ENCODE assay signal across 9 cellular contexts in genomic region chr20:49603209-49603627, GRCh38. TPM values are rescaled to one million over a fixed set of nuclear protein-coding genes. Genes with fewer than 3 reads are reported as not detected.
DNase-seq lines count a peak whose midpoint lies in the region; ATAC-seq, FAIRE-seq and TF ChIP-seq lines count a peak whose summit lies in the region.
"Had no signal": no experiment of that assay in that cellular context is flagged by ENCODE, and none has a peak within 500 bp of the region (broad histone marks: within the 10 kb centered on the region; RNA-seq: fewer than 3 reads in every experiment).

No MANE protein-coding gene starts in this region.

- H3K36me3 ChIP-seq in SJCRH30 (no peaks in the 10 kb centered on the region), gastroesophageal sphincter (no peaks in the 10 kb centered on the region), tibial artery (no peaks in the 10 kb centered on the region)

- no peaks in the 10 kb centered on the region; the same call in 1 of the 2 replicates for H3K9me3 ChIP-seq in SJCRH30 (replicated peaks)
- H3K9me3 ChIP-seq in gastroesophageal sphincter: no peaks in the 10 kb centered on the region
- H3K9me3 ChIP-seq in tibial artery: no peaks in the 10 kb centered on the region

- no peak for FAIRE-seq in D721Med (lab: Jason Lieb, UNC)

- POLR2A ChIA-PET in activated CD8-positive, alpha-beta T cell treated with anti-CD3 and anti-CD28 coated beads for 36 hours (lab: Charles Lee): interaction anchor here (0.6 kb wide), 1 partner anchor 62 kb away, joined by 3 read pairs; no protein-coding TSS in a partner anchor
- POLR2A ChIA-PET in activated CD8-positive, alpha-beta T cell treated with anti-CD3 and anti-CD28 coated beads, Interleukin-2, amount 10 ng/mL, durations not matched to agents 7 days and 5 days (lab: Charles Lee): interaction anchor here (1.1 kb wide), 1 partner anchor 58 kb away, joined by 4 read pairs; no protein-coding TSS in a partner anchor

- WGBS in gastroesophageal sphincter (ENCODE audit: low coverage in 1 of 2), 2 donors: 63 to 73% methylated on average over 5 to 10 of the region's 11 CpGs

- intact Hi-C loops in activated CD8-positive, alpha-beta T cell treated with anti-CD3 and anti-CD28 coated beads for 36 hours (cut with micrococcal nuclease): loop anchor here (2.0 to 10.0 kb wide), 2 partner anchors 60 to 268 kb away; no protein-coding TSS in a partner anchor
- intact Hi-C loops in tibial artery (cut with DNase I; ENCODE audit: low total_unique reads): no loop called here

- H3K4me3 Mint-ChIP-seq in activated CD8-positive, alpha-beta T cell treated with anti-CD3 and anti-CD28 coated beads for 36 hours: no peak overlapping the region
- no peak overlapping the region for H3K4me3 Mint-ChIP-seq in activated CD8-positive, alpha-beta T cell treated with anti-CD3 and anti-CD28 coated beads, Interleukin-2, amount 10 ng/mL, durations not matched to agents 7 days and 5 days

- H3K4me3 ChIP-seq in SJCRH30 (no peak overlapping the region), gastroesophageal sphincter (no peak overlapping the region), tibial artery (no peak overlapping the region)

- peaks cover 20% of the 10 kb centered on the region for H3K4me1 ChIP-seq in SJCRH30
- peaks cover 0 to 19% (median 0%) of the 10 kb centered on the region in 3 donors for H3K4me1 ChIP-seq in gastroesophageal sphincter
- peaks cover 0 to 40% (median 27%) of the 10 kb centered on the region in 4 donors for H3K4me1 ChIP-seq in tibial artery

- TF ChIP-seq EP300 in gastroesophageal sphincter (IDR thresholded peaks at IDR 0.05): no peak

- CTCF ChIA-PET in activated CD8-positive, alpha-beta T cell treated with anti-CD3 and anti-CD28 coated beads for 36 hours (lab: Charles Lee): interaction anchor here (0.6 to 10.5 kb wide), 7 partner anchors 13 to 243 kb away, joined by 3 to 438 read pairs (median 3); no protein-coding TSS in a partner anchor
- CTCF ChIA-PET in activated CD8-positive, alpha-beta T cell treated with anti-CD3 and anti-CD28 coated beads, Interleukin-2, amount 10 ng/mL, durations not matched to agents 7 days and 5 days (lab: Charles Lee): interaction anchor here (1.1 to 15.3 kb wide), 6 partner anchors 9 to 118 kb away, joined by 3 to 459 read pairs (median 4); no protein-coding TSS in a partner anchor

- peak overlapping the region; percentile 30 for H3K27ac Mint-ChIP-seq in activated CD8-positive, alpha-beta T cell treated with anti-CD3 and anti-CD28 coated beads for 36 hours
- no peak overlapping the region for H3K27ac Mint-ChIP-seq in activated CD8-positive, alpha-beta T cell treated with anti-CD3 and anti-CD28 coated beads, Interleukin-2, amount 10 ng/mL, durations not matched to agents 7 days and 5 days
- H3K27ac Mint-ChIP-seq: activated naive CD4-positive, alpha-beta T cell treated with anti-CD3 and anti-CD28 coated beads, Interleukin-2, amount 50 U/mL, for 72 hours had no signal

- peak; percentile 6 for TF ChIP-seq CTCF in activated CD8-positive, alpha-beta T cell treated with anti-CD3 and anti-CD28 coated beads for 36 hours (IDR thresholded peaks at IDR 0.05)
- TF ChIP-seq CTCF in gastroesophageal sphincter (IDR thresholded peaks at IDR 0.05): peak in 2 of 4 experiments; percentile 18 to 29
- peak in 1 of 2 experiments; percentile 26 for TF ChIP-seq CTCF in tibial artery (IDR thresholded peaks at IDR 0.05)
- TF ChIP-seq CTCF in D721Med (IDR thresholded peaks at IDR 0.05; ENCODE audit: insufficient read depth, missing control alignments): no peak

- H3K27me3 ChIP-seq in SJCRH30 (no peaks in the 10 kb centered on the region), gastroesophageal sphincter (peaks cover 8% of the 10 kb centered on the region), tibial artery (no peaks in the 10 kb centered on the region)

- H3K27me3 Mint-ChIP-seq in activated CD8-positive, alpha-beta T cell treated with anti-CD3 and anti-CD28 coated beads for 36 hours: peaks cover 9% of the 10 kb centered on the region
- H3K27me3 Mint-ChIP-seq in activated CD8-positive, alpha-beta T cell treated with anti-CD3 and anti-CD28 coated beads, Interleukin-2, amount 10 ng/mL, durations not matched to agents 7 days and 5 days (ENCODE audit: low read depth): no peaks in the 10 kb centered on the region

- ATAC-seq in activated CD8-positive, alpha-beta T cell treated with anti-CD3 and anti-CD28 coated beads for 36 hours: no peak
- no peak for ATAC-seq in activated CD8-positive, alpha-beta T cell treated with anti-CD3 and anti-CD28 coated beads, Interleukin-2, amount 10 ng/mL, durations not matched to agents 7 days and 5 days
- peak; percentile 18 for ATAC-seq in gastroesophageal sphincter
- ATAC-seq in GM21390 (IDR thresholded peaks at IDR 0.05; ENCODE audit: unreplicated experiment): no peak
- no peak for ATAC-seq in GM21367 (IDR thresholded peaks at IDR 0.05; ENCODE audit: unreplicated experiment)
- ATAC-seq: activated naive CD4-positive, alpha-beta T cell treated with anti-CD3 and anti-CD28 coated beads, Interleukin-2, amount 50 U/mL, for 72 hours had no signal

- DNase-seq in activated CD8-positive, alpha-beta T cell treated with anti-CD3 and anti-CD28 coated beads for 36 hours: peak; percentile 35
- DNase-seq in activated CD8-positive, alpha-beta T cell treated with anti-CD3 and anti-CD28 coated beads, Interleukin-2, amount 10 ng/mL, durations not matched to agents 7 days and 5 days: no peak
- DNase-seq in SJCRH30 (peak; percentile 67 to 77), tibial artery (no peak), D721Med (ENCODE audit: insufficient read length, low spot score) (no peak)

- H3K27ac ChIP-seq in SJCRH30 (no peak overlapping the region), gastroesophageal sphincter (peak overlapping the region in 2 of 4 donors; percentile 19 to 29), tibial artery (peak overlapping the region; percentile 34 to 78)

- TF ChIP-seq POLR2A in gastroesophageal sphincter (IDR thresholded peaks at IDR 0.05): no peak

- no peaks in the 10 kb centered on the region for H3K9me3 Mint-ChIP-seq in activated CD8-positive, alpha-beta T cell treated with anti-CD3 and anti-CD28 coated beads for 36 hours
- H3K9me3 Mint-ChIP-seq in activated CD8-positive, alpha-beta T cell treated with anti-CD3 and anti-CD28 coated beads, Interleukin-2, amount 10 ng/mL, durations not matched to agents 7 days and 5 days (ENCODE audit: insufficient read depth): no peaks in the 10 kb centered on the region
- H3K9me3 Mint-ChIP-seq: activated naive CD4-positive, alpha-beta T cell treated with anti-CD3 and anti-CD28 coated beads, Interleukin-2, amount 50 U/mL, for 72 hours had no signal

- H3K4me1 Mint-ChIP-seq in activated CD8-positive, alpha-beta T cell treated with anti-CD3 and anti-CD28 coated beads for 36 hours (ENCODE audit: low read depth): peaks cover 20% of the 10 kb centered on the region
- H3K4me1 Mint-ChIP-seq in activated CD8-positive, alpha-beta T cell treated with anti-CD3 and anti-CD28 coated beads, Interleukin-2, amount 10 ng/mL, durations not matched to agents 7 days and 5 days (ENCODE audit: low read depth): peaks cover 54% of the 10 kb centered on the region

- peaks cover 5% of the 10 kb centered on the region for H3K36me3 Mint-ChIP-seq in activated CD8-positive, alpha-beta T cell treated with anti-CD3 and anti-CD28 coated beads for 36 hours (ENCODE audit: low read depth)
- H3K36me3 Mint-ChIP-seq in activated CD8-positive, alpha-beta T cell treated with anti-CD3 and anti-CD28 coated beads, Interleukin-2, amount 10 ng/mL, durations not matched to agents 7 days and 5 days (ENCODE audit: low read depth): peaks cover 36% of the 10 kb centered on the region

RNA-seq across cellular contexts. Expression of gene PTGIS, which starts 35.3 kb away (rescaled TPM):
- total RNA-seq in activated CD8-positive, alpha-beta T cell treated with anti-CD3 and anti-CD28 coated beads for 36 hours: 1 to 10 TPM; 1.5 to 1.6 TPM
- 1 to 10 TPM; 1.9 to 2.5 TPM for total RNA-seq in activated CD8-positive, alpha-beta T cell treated with anti-CD3 and anti-CD28 coated beads, Interleukin-2, amount 10 ng/mL, durations not matched to agents 7 days and 5 days
- total RNA-seq in SJCRH30 (2014; rRNA removed; shearing (Covaris generic)): 0.28 and 0.56 TPM in 2 replicates
- 100 to 1,000 TPM in 3 of 4 donors, 10 to 100 TPM in 1; 75.3 to 169 (median 137) TPM for total RNA-seq in gastroesophageal sphincter

Comparison
In these comparisons a context has a peak if more than half of its experiments do, and no peak if none do; other contexts are left out.
1. DNase-seq: peak in activated CD8-positive, alpha-beta T cell treated with anti-CD3 and anti-CD28 coated beads for 36 hours (single experiment) and SJCRH30 (2 of 2); none in activated CD8-positive, alpha-beta T cell treated with anti-CD3 and anti-CD28 coated beads, Interleukin-2, amount 10 ng/mL, durations not matched to agents 7 days and 5 days (single experiment), tibial artery (0 of 2) and D721Med (single experiment).
2. RNA of gene PTGIS, which starts 35.3 kb away (total RNA-seq): 75.3 to 169 TPM in gastroesophageal sphincter; 1.9 to 2.5 TPM in activated CD8-positive, alpha-beta T cell treated with anti-CD3 and anti-CD28 coated beads, Interleukin-2, amount 10 ng/mL, durations not matched to agents 7 days and 5 days, 1.5 to 1.6 TPM in activated CD8-positive, alpha-beta T cell treated with anti-CD3 and anti-CD28 coated beads for 36 hours and 0.28 to 0.56 TPM in SJCRH30; every median in the first group is over 10 times any median in the second.